Comparison of ENCODE assay signal across 7 cellular contexts in the genomic region with DNA sequence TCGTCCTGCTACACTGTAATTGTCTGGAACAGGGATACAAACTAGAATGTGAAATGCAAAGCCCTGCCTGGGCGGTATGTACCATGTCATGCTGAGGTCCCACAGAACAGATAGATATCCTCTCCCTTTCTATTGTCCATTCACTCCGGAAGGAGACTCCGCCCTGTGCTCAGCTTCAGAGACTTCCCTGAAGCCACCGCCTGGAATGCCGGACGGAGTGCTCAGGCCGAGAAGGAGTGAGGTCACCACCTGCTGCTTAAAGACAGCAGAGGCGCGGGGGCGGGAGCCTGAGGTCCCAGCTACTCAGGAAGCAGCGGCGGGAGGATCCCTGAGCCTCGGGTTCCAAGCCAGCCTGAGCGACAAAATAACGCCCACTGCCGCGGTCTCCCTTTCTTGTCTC. TPM values are rescaled to one million over a fixed set of nuclear protein-coding genes. Genes with fewer than 3 reads are reported as not detected.
DNase-seq lines count a peak whose midpoint lies in the region; ATAC-seq and TF ChIP-seq lines count a peak whose summit lies in the region.

No MANE protein-coding gene starts in this region.

- peaks cover 3% of the 10 kb centered on the region for H3K9me3 ChIP-seq in psoas muscle

- H3K79me2 ChIP-seq in KMS-11 (ENCODE audit: insufficient read depth, low read depth) = no peaks in the 10 kb centered on the region

- no peak overlapping the region for H3K9ac ChIP-seq in KMS-11

- H3K4me1 ChIP-seq in KMS-11 (ENCODE audit: low read depth, poor library complexity, severe bottlenecking) (no peaks in the 10 kb centered on the region), psoas muscle (peaks cover 7% of the 10 kb centered on the region)

- TF ChIP-seq CTCF in KMS-11 (conservative IDR thresholded peaks at IDR 0.05; ENCODE audit: low read depth, low read length) = no peak
- no peak for TF ChIP-seq CTCF in psoas muscle (IDR thresholded peaks at IDR 0.05)

- H3K27me3 Mint-ChIP-seq in activated naive CD8-positive, alpha-beta T cell treated with anti-CD3 and anti-CD28 coated beads for 36 hours = no peaks in the 10 kb centered on the region

- H3K27ac ChIP-seq in KMS-11 = no peak overlapping the region
- H3K27ac ChIP-seq in psoas muscle = peak overlapping the region; percentile 91

- no peaks in the 10 kb centered on the region for H3K9me3 Mint-ChIP-seq in activated naive CD8-positive, alpha-beta T cell treated with anti-CD3 and anti-CD28 coated beads for 36 hours

- peak overlapping the region; percentile 91 for H3K27ac Mint-ChIP-seq in activated naive CD8-positive, alpha-beta T cell treated with anti-CD3 and anti-CD28 coated beads for 36 hours

- peak overlapping the region; percentile 86 for H3K4me3 Mint-ChIP-seq in activated naive CD8-positive, alpha-beta T cell treated with anti-CD3 and anti-CD28 coated beads for 36 hours

- WGBS in psoas muscle, 3 donors = 46 to 52% (median 49%) methylated on average over 18 of the region's 18 CpGs

- no peaks in the 10 kb centered on the region for H4K20me1 ChIP-seq in KMS-11 (ENCODE audit: insufficient read depth)

- peaks cover 18% of the 10 kb centered on the region for H3K4me1 Mint-ChIP-seq in activated naive CD8-positive, alpha-beta T cell treated with anti-CD3 and anti-CD28 coated beads for 36 hours

- no peak for DNase-seq in activated naive CD8-positive, alpha-beta T cell treated with anti-CD3 and anti-CD28 coated beads for 36 hours
- DNase-seq in left ventricle myocardium superior (peak; percentile 82), psoas muscle (peak; percentile 77 to 78)

- no peak overlapping the region for H3K4me2 ChIP-seq in KMS-11

- H3K4me3 ChIP-seq in KMS-11 (IDR thresholded peaks at IDR 0.05; ENCODE audit: insufficient read depth, low read depth, low read length) (no peak overlapping the region), psoas muscle (peak overlapping the region; percentile 84)

- H3K36me3 Mint-ChIP-seq in activated naive CD8-positive, alpha-beta T cell treated with anti-CD3 and anti-CD28 coated beads for 36 hours = peaks cover 19% of the 10 kb centered on the region

- H3K27me3 ChIP-seq in KMS-11 (ENCODE audit: insufficient read depth, low read depth) = no peaks in the 10 kb centered on the region
- H3K27me3 ChIP-seq in psoas muscle (ENCODE audit: insufficient read depth in 3 of 3, low read length in 2 of 3) = peaks cover 0 to 3% (median 0%) of the 10 kb centered on the region in 3 donors

- intact Hi-C loops in left ventricle myocardium superior (cut with micrococcal nuclease) (no loop called here), psoas muscle (cut with DNase I) (loop anchor here in 1 of 2 donors (2.0 kb wide), 1 partner anchor 45 kb away; no protein-coding TSS in a partner anchor)

- peak overlapping the region; percentile 78; the same call in 1 of the 2 replicates for H2AFZ ChIP-seq in KMS-11 (ENCODE audit: low read depth)

- ATAC-seq in left ventricle myocardium superior (peak; percentile 70), psoas muscle (peak; percentile 54 to 64 (median 60)), GM21515 (IDR thresholded peaks at IDR 0.05; ENCODE audit: unreplicated experiment) (no peak), HG03139 (IDR thresholded peaks at IDR 0.05; ENCODE audit: unreplicated experiment) (no peak), GM21576 (IDR thresholded peaks at IDR 0.05; ENCODE audit: unreplicated experiment) (no peak)

- H3K36me3 ChIP-seq in KMS-11 (ENCODE audit: insufficient read depth) (no peaks in the 10 kb centered on the region), psoas muscle (ENCODE audit: insufficient read depth in 1 of 2, low read depth in 1 of 2) (no peaks in the 10 kb centered on the region)

RNA-seq across cellular contexts. Expression of a gene that starts 0.9 kb away (rescaled TPM):
- 10 to 100 TPM; 15.1 to 15.9 TPM for total RNA-seq in activated naive CD8-positive, alpha-beta T cell treated with anti-CD3 and anti-CD28 coated beads for 36 hours
- 6.9 TPM for total RNA-seq in left ventricle myocardium superior
- 1 to 10 TPM; 2.5 to 4.8 (median 4.1) TPM for total RNA-seq in psoas muscle
- 1 to 10 TPM; 1.4 to 9.2 (median 1.6) TPM for polyA plus RNA-seq in psoas muscle

RNA-seq across cellular contexts. Expression of a gene that starts 50.9 kb away (rescaled TPM):
- 10 to 100 TPM; 13.5 to 14.4 TPM for total RNA-seq in activated naive CD8-positive, alpha-beta T cell treated with anti-CD3 and anti-CD28 coated beads for 36 hours
- total RNA-seq in left ventricle myocardium superior (2.0 TPM), psoas muscle (1 to 10 TPM in 3 of 4 donors, under 1 TPM in 1; 0.71 to 2.4 (median 2.0) TPM)
- 1 to 10 TPM in 2 of 3 donors, under 1 TPM in 1; 0.82 to 3.0 (median 1.5) TPM for polyA plus RNA-seq in psoas muscle

Comparison
In these comparisons a context has a peak if more than half of its experiments do, and no peak if none do; other contexts are left out.
1. ATAC-seq: peak in left ventricle myocardium superior (single experiment) and psoas muscle (4 of 4); none in GM21515 (single experiment), HG03139 (single experiment) and GM21576 (single experiment).